ENCODE assay signal across 16 cellular contexts in the genomic region with DNA sequence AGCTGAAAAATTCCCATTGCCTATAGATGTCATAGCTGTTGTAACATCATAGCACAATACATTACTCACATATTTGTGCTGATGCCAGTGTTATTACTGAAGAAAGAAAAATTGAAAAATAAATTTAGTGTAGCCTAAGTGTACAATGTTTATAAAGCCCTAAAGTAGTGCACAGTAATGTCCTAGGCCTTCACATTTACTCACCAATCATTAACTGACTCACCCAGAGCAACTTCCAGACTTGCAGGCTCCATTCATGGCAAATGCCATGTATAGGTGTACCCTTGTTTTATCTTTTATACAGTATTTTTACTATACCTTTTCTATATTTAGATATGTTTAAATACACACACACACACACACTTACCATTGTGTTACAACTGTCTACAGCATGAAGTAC.
DNase-seq lines count a peak whose midpoint lies in the region; ATAC-seq, FAIRE-seq and TF ChIP-seq lines count a peak whose summit lies in the region.
"Had no signal": no experiment of that assay in that cellular context is flagged by ENCODE, and none has a peak within 500 bp of the region (broad histone marks: within the 10 kb centered on the region; RNA-seq: fewer than 3 reads in every experiment).

No MANE protein-coding gene starts in this region.

- no peaks in the 10 kb centered on the region for H4K20me1 ChIP-seq in fibroblast of lung (ENCODE audit: control insufficient read depth, extremely low read depth, insufficient read depth, low read length)
- H4K20me1 ChIP-seq: BLaER1 treated with 17β-estradiol and CSF1 and Interleukin-3, amounts not matched to agents 10 nM and 100 nM had no signal

- CTCF ChIA-PET in activated CD8-positive, alpha-beta T cell treated with anti-CD3 and anti-CD28 coated beads for 36 hours (lab: Charles Lee), result no interaction called here

- no peaks in the 10 kb centered on the region for H3K9me3 Mint-ChIP-seq in activated CD8-positive, alpha-beta T cell treated with anti-CD3 and anti-CD28 coated beads for 36 hours

- H3K27ac ChIP-seq in fibroblast of lung (ENCODE audit: insufficient read depth, low read length) (no peak overlapping the region), pancreas (no peak overlapping the region)
- H3K27ac ChIP-seq: BLaER1 treated with 17β-estradiol and CSF1 and Interleukin-3, amounts not matched to agents 10 nM and 100 nM; GM23248 had no signal

- intact Hi-C loops in pancreas (cut with DNase I), result no loop called here
- intact Hi-C loops in activated CD8-positive, alpha-beta T cell treated with anti-CD3 and anti-CD28 coated beads for 36 hours (cut with micrococcal nuclease), result no loop called here

- no peaks in the 10 kb centered on the region for H3K27me3 Mint-ChIP-seq in activated CD8-positive, alpha-beta T cell treated with anti-CD3 and anti-CD28 coated beads for 36 hours
- H3K27me3 Mint-ChIP-seq: CD4-positive, CD25-positive, alpha-beta regulatory T cell had no signal

- FAIRE-seq in bronchial epithelial cell (lab: Jason Lieb, UNC) (no peak), pancreas (lab: Jason Lieb, UNC) (no peak)
- FAIRE-seq: G401.6, H54 had no signal

- H3K79me2 ChIP-seq in fibroblast of lung (ENCODE audit: control insufficient read depth, insufficient read depth, low read length), result no peaks in the 10 kb centered on the region

- H3K27ac Mint-ChIP-seq in activated CD8-positive, alpha-beta T cell treated with anti-CD3 and anti-CD28 coated beads for 36 hours, result no peak overlapping the region

- no peaks in the 10 kb centered on the region for H3K9me3 ChIP-seq in fibroblast of lung (ENCODE audit: control insufficient read depth, insufficient read depth, low read depth, low read length)
- H3K9me3 ChIP-seq in pancreas, result no peaks in the 10 kb centered on the region
- H3K9me3 ChIP-seq: BLaER1 treated with 17β-estradiol and CSF1 and Interleukin-3, amounts not matched to agents 10 nM and 100 nM had no signal

- TF ChIP-seq CTCF in bronchial epithelial cell (IDR thresholded peaks at IDR 0.05; ENCODE audit: insufficient read depth, low read length, severe bottlenecking) (no peak), fibroblast of lung (conservative IDR thresholded peaks at IDR 0.05 in 1 of 2, IDR thresholded peaks at IDR 0.05 in 1 of 2; ENCODE audit: low read depth in 1 of 2, low read length in 2 of 2) (no peak), pancreas (IDR thresholded peaks at IDR 0.05) (no peak)
- TF ChIP-seq CTCF in activated CD8-positive, alpha-beta T cell treated with anti-CD3 and anti-CD28 coated beads for 36 hours (IDR thresholded peaks at IDR 0.05), result no peak

- H3K4me1 Mint-ChIP-seq in activated CD8-positive, alpha-beta T cell treated with anti-CD3 and anti-CD28 coated beads for 36 hours (ENCODE audit: low read depth), result no peaks in the 10 kb centered on the region
- H3K4me1 Mint-ChIP-seq: CD4-positive, CD25-positive, alpha-beta regulatory T cell had no signal

- POLR2A ChIA-PET in activated CD8-positive, alpha-beta T cell treated with anti-CD3 and anti-CD28 coated beads for 36 hours (lab: Charles Lee), result no interaction called here

- H3K36me3 Mint-ChIP-seq in activated CD8-positive, alpha-beta T cell treated with anti-CD3 and anti-CD28 coated beads for 36 hours (ENCODE audit: low read depth), result no peaks in the 10 kb centered on the region
- H3K36me3 Mint-ChIP-seq: CD4-positive, CD25-positive, alpha-beta regulatory T cell had no signal

- no peak overlapping the region for H3K9ac ChIP-seq in fibroblast of lung (ENCODE audit: insufficient read depth, low read length)
- H3K9ac ChIP-seq: BLaER1 treated with 17β-estradiol and CSF1 and Interleukin-3, amounts not matched to agents 10 nM and 100 nM; GM23248 had no signal

- H3K4me3 ChIP-seq in bronchial epithelial cell (ENCODE audit: low read depth, low read length) (no peak overlapping the region), fibroblast of lung (replicated peaks in 1 of 4; ENCODE audit: control extremely low read depth in 1 of 4, insufficient read depth in 1 of 4, low read depth in 3 of 4, low read length in 4 of 4) (no peak overlapping the region), pancreas (no peak overlapping the region)
- H3K4me3 ChIP-seq: BLaER1 treated with 17β-estradiol and CSF1 and Interleukin-3, amounts not matched to agents 10 nM and 100 nM; GM23248 had no signal

- no peaks in the 10 kb centered on the region for H3K27me3 ChIP-seq in bronchial epithelial cell (ENCODE audit: control insufficient read depth, insufficient read depth, low read length)
- H3K27me3 ChIP-seq in fibroblast of lung (ENCODE audit: control insufficient read depth, insufficient read depth, low read length), result no peaks in the 10 kb centered on the region
- no peaks in the 10 kb centered on the region for H3K27me3 ChIP-seq in pancreas

- peak; percentile 44 to 62 (median 56) for ATAC-seq in pancreas
- ATAC-seq in activated CD8-positive, alpha-beta T cell treated with anti-CD3 and anti-CD28 coated beads for 36 hours, result no peak
- ATAC-seq: HCT116 had no signal

- DNase-seq in DMS53 (lab: John Stamatoyannopoulos, UW) (peak; percentile 83), bronchial epithelial cell (ENCODE audit: low read depth) (peak; percentile 70), fibroblast of lung (ENCODE audit: low read depth in 2 of 2) (peak; percentile 0 to 6), pancreas (no peak), NCI-H524 (lab: John Stamatoyannopoulos, UW) (no peak), DMS153 (lab: John Stamatoyannopoulos, UW) (no peak)
- DNase-seq in activated CD8-positive, alpha-beta T cell treated with anti-CD3 and anti-CD28 coated beads for 36 hours, result no peak
- DNase-seq: 8988T; CD4-positive, CD25-positive, alpha-beta regulatory T cell; DMS79 treated with DMSO at 0.1 percent for 48 hours; EL; GM23248 had no signal

- no peak overlapping the region for H3K4me2 ChIP-seq in fibroblast of lung (ENCODE audit: extremely low read depth, insufficient read depth, low read length)
- H3K4me2 ChIP-seq: BLaER1 treated with 17β-estradiol and CSF1 and Interleukin-3, amounts not matched to agents 10 nM and 100 nM had no signal

- H3K36me3 ChIP-seq in bronchial epithelial cell (ENCODE audit: control insufficient read depth, insufficient read depth, low read length) (no peaks in the 10 kb centered on the region), fibroblast of lung (ENCODE audit: control insufficient read depth, insufficient read depth, low read length) (no peaks in the 10 kb centered on the region), pancreas (no peaks in the 10 kb centered on the region)
- H3K36me3 ChIP-seq: BLaER1 treated with 17β-estradiol and CSF1 and Interleukin-3, amounts not matched to agents 10 nM and 100 nM had no signal

- H2AFZ ChIP-seq in fibroblast of lung (ENCODE audit: low read length), result no peak overlapping the region
- H2AFZ ChIP-seq: GM23248 had no signal

- H3K4me1 ChIP-seq in fibroblast of lung (ENCODE audit: control insufficient read depth, extremely low read depth, insufficient read depth, low read length), result no peaks in the 10 kb centered on the region
- peaks cover 0 to 5% (median 0%) of the 10 kb centered on the region in 3 donors for H3K4me1 ChIP-seq in pancreas
- H3K4me1 ChIP-seq: BLaER1 treated with 17β-estradiol and CSF1 and Interleukin-3, amounts not matched to agents 10 nM and 100 nM had no signal

- no peak overlapping the region for H3K4me3 Mint-ChIP-seq in activated CD8-positive, alpha-beta T cell treated with anti-CD3 and anti-CD28 coated beads for 36 hours
- H3K4me3 Mint-ChIP-seq: CD4-positive, CD25-positive, alpha-beta regulatory T cell had no signal

Comparison
In these comparisons a context has a peak if more than half of its experiments do, and no peak if none do; other contexts are left out.
1. DNase-seq: peak in DMS53 (single experiment), bronchial epithelial cell (single experiment) and fibroblast of lung (2 of 2); none in pancreas (0 of 6), NCI-H524 (0 of 2), DMS153 (single experiment) and activated CD8-positive, alpha-beta T cell treated with anti-CD3 and anti-CD28 coated beads for 36 hours (single experiment).